ENCODE assay signal across 24 cellular contexts in the genomic region with DNA sequence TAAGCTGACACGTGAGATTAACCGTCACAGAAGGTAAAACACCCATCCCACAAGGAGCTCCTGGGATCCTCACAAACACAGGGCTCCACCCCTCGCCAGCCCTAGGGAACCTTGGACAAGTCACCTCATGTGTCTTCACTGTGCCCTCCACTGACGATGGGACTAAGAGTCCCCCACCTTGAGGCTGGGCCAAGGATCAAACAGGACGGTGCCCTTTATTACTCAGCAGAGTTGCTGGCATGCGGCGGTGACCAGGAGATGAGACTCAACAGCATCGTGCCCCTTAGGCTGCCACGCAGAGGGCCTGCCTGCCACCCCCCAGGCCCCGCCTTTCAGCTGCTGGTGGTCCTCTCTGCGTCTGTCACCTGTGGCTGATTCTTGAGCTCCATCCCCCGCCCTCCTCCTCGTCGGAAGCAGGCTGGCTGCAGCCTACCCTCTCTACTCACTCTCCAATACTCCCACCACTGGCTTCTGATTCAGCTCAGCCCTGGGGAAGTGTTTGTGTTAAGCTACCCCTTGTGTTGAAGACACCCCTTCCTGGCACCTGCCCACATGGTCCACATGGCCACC.
"Had no signal": no experiment of that assay in that cellular context is flagged by ENCODE, and none has a peak within 500 bp of the region (broad histone marks: within the 10 kb centered on the region; RNA-seq: fewer than 3 reads in every experiment).

No MANE protein-coding gene starts in this region.

- H3K36me3 ChIP-seq: cardiac muscle cell, esophagus muscularis mucosa, left ventricle myocardium inferior, right lobe of liver, vagina, WERI-Rb-1 had no signal

- H3K4me2 ChIP-seq: hepatocyte had no signal

- H3K27me3 ChIP-seq: body of pancreas, esophagus muscularis mucosa, hepatocyte, right lobe of liver, vagina had no signal

- DNase-seq: activated CD4-positive, alpha-beta T cell treated with anti-CD3 and anti-CD28 coated beads, Interleukin-2, amount 10 ng/mL, durations not matched to agents 7 days and 5 days; activated CD4-positive, CD25-positive, alpha-beta regulatory T cell treated with anti-CD3 and anti-CD28 coated beads, Interleukin-2, amount 50 U/mL, for 72 hours; activated CD8-positive, alpha-beta memory T cell treated with anti-CD3 and anti-CD28 coated beads, Interleukin-2, amount 10 ng/mL, durations not matched to agents 7 days and 5 days; activated CD8-positive, alpha-beta T cell treated with anti-CD3 and anti-CD28 coated beads for 36 hours; activated naive CD4-positive, alpha-beta T cell treated with anti-CD3 and anti-CD28 coated beads, Interleukin-2, amount 50 U/mL, for 16 hours; activated naive CD8-positive, alpha-beta T cell treated with anti-CD3 and anti-CD28 coated beads, Interleukin-2, amount 50 U/mL, for 24 hours; activated T-cell treated with anti-CD3 and anti-CD28 coated beads, Interleukin-2, amount 50 U/mL, for 4 hours; anterior cingulate cortex; body of pancreas; effector memory CD8-positive, alpha-beta T cell; glutamatergic neuron; immature natural killer cell; left ventricle myocardium inferior; mammary epithelial cell; occipital lobe; right lobe of liver; small intestine; stimulated activated CD4-positive, alpha-beta T cell treated with anti-CD3 and anti-CD28 coated beads, Interleukin-2, amount 100 ng/mL, for 24 hours; trophoblast cell; WERI-Rb-1 had no signal

- H3K4me1 ChIP-seq: body of pancreas, left ventricle myocardium inferior, right lobe of liver, vagina had no signal

- H3K9me3 ChIP-seq: body of pancreas, esophagus muscularis mucosa, left ventricle myocardium inferior, right lobe of liver, vagina had no signal

- H3K4me3 ChIP-seq: body of pancreas, cardiac muscle cell, esophagus muscularis mucosa, hepatocyte, left ventricle myocardium inferior, right lobe of liver, vagina had no signal

- H2AFZ ChIP-seq: hepatocyte had no signal

- H3K27ac ChIP-seq: body of pancreas, cardiac muscle cell, esophagus muscularis mucosa, hepatocyte, left ventricle myocardium inferior, right lobe of liver, vagina, WERI-Rb-1 had no signal
